22 cellular contexts compared by ENCODE assay signal in genomic region chr21:27646691-27647090, GRCh38.
A peak's percentile ranks its signal among the peaks of the same experiment; 100 is the strongest.
DNase-seq lines count a peak whose midpoint lies in the region; ATAC-seq, FAIRE-seq and TF ChIP-seq lines count a peak whose summit lies in the region.
"Had no signal": no experiment of that assay in that cellular context is flagged by ENCODE, and none has a peak within 500 bp of the region (broad histone marks: within the 10 kb centered on the region; RNA-seq: fewer than 3 reads in every experiment).

No MANE protein-coding gene starts in this region.

- H3K36me3 ChIP-seq in RWPE2 (ENCODE audit: low read depth) = no peaks in the 10 kb centered on the region
- H3K36me3 ChIP-seq in endothelial cell of umbilical vein (ENCODE audit: control insufficient read depth in 2 of 2, extremely low read depth in 1 of 2, insufficient read depth in 2 of 2, low read length in 2 of 2) = no peaks in the 10 kb centered on the region
- no peaks in the 10 kb centered on the region for H3K36me3 ChIP-seq in MG63
- H3K36me3 ChIP-seq: BLaER1 treated with 17β-estradiol and CSF1 and Interleukin-3, amounts not matched to agents 10 nM and 100 nM; SJCRH30 had no signal

- no peak overlapping the region for H3K4me3 Mint-ChIP-seq in activated CD8-positive, alpha-beta T cell treated with anti-CD3 and anti-CD28 coated beads, Interleukin-2, amount 10 ng/mL, durations not matched to agents 7 days and 5 days
- H3K4me3 Mint-ChIP-seq: CD4-positive, alpha-beta memory T cell; GM23338 had no signal

- peak overlapping the region; percentile 68 for H3K27ac ChIP-seq in RWPE2 (ENCODE audit: poor library complexity, severe bottlenecking)
- peak overlapping the region; percentile 91 for H3K27ac ChIP-seq in endothelial cell of umbilical vein (ENCODE audit: insufficient read depth, low read depth, low read length)
- H3K27ac ChIP-seq in dorsolateral prefrontal cortex = no peak overlapping the region
- H3K27ac ChIP-seq: BLaER1 treated with 17β-estradiol and CSF1 and Interleukin-3, amounts not matched to agents 10 nM and 100 nM; SJCRH30 had no signal

- POLR2A ChIA-PET in endothelial cell of umbilical vein (lab: Charles Lee) = no interaction called here
- POLR2A ChIA-PET in activated CD8-positive, alpha-beta T cell treated with anti-CD3 and anti-CD28 coated beads, Interleukin-2, amount 10 ng/mL, durations not matched to agents 7 days and 5 days (lab: Charles Lee) = no interaction called here

- H3K4me1 ChIP-seq in RWPE2 (ENCODE audit: insufficient read depth, poor library complexity, severe bottlenecking) (peaks cover 34% of the 10 kb centered on the region), endothelial cell of umbilical vein (ENCODE audit: control insufficient read depth, extremely low read depth, insufficient read depth, low read length) (peaks cover 34% of the 10 kb centered on the region)
- H3K4me1 ChIP-seq: BLaER1 treated with 17β-estradiol and CSF1 and Interleukin-3, amounts not matched to agents 10 nM and 100 nM; Caco-2 had no signal

- H3K27ac Mint-ChIP-seq in activated CD8-positive, alpha-beta T cell treated with anti-CD3 and anti-CD28 coated beads, Interleukin-2, amount 10 ng/mL, durations not matched to agents 7 days and 5 days = no peak overlapping the region
- H3K27ac Mint-ChIP-seq: CD4-positive, alpha-beta memory T cell; GM23338 had no signal

- H3K9ac ChIP-seq in endothelial cell of umbilical vein (replicated peaks; ENCODE audit: extremely low read depth, insufficient read depth, low read length) = no peak overlapping the region
- H3K9ac ChIP-seq: BLaER1 treated with 17β-estradiol and CSF1 and Interleukin-3, amounts not matched to agents 10 nM and 100 nM had no signal

- no peaks in the 10 kb centered on the region for H3K9me1 ChIP-seq in endothelial cell of umbilical vein (replicated peaks; ENCODE audit: control insufficient read depth, extremely low read depth, insufficient read depth, low read length)

- no peak overlapping the region for H2AFZ ChIP-seq in endothelial cell of umbilical vein (ENCODE audit: low read depth, low read length)
- H2AFZ ChIP-seq: GM23338 had no signal

- CTCF ChIA-PET in endothelial cell of umbilical vein (lab: Charles Lee) = no interaction called here
- CTCF ChIA-PET in activated CD8-positive, alpha-beta T cell treated with anti-CD3 and anti-CD28 coated beads, Interleukin-2, amount 10 ng/mL, durations not matched to agents 7 days and 5 days (lab: Charles Lee) = no interaction called here

- DNase-seq in RWPE2 (ENCODE audit: low spot score) (no peak), endothelial cell of umbilical vein (ENCODE audit: low read depth, low spot score) (no peak), kidney tubule cell (ENCODE audit: low spot score) (peak; percentile 10), SHP77 treated with DMSO at 0.1 percent for 48 hours (lab: John Stamatoyannopoulos, UW) (no peak), MG63 (no peak), dorsolateral prefrontal cortex (no peak)
- no peak for DNase-seq in activated CD8-positive, alpha-beta T cell treated with anti-CD3 and anti-CD28 coated beads, Interleukin-2, amount 10 ng/mL, durations not matched to agents 7 days and 5 days
- DNase-seq: Caco-2; CD4-positive, alpha-beta memory T cell; DMS 273 treated with DMSO at 0.1 percent for 48 hours; DMS79 treated with DMSO at 0.1 percent for 48 hours; KG1; MV-4-11; NCI-H1105 treated with DMSO at 0.1 percent for 48 hours; NCI-H2029 treated with DMSO at 0.1 percent for 48 hours; NCI-H524 treated with DMSO at 0.1 percent for 48 hours; NCI-H82; SJCRH30 had no signal

- no peaks in the 10 kb centered on the region for H3K27me3 ChIP-seq in RWPE2 (ENCODE audit: insufficient read depth, poor library complexity, severe bottlenecking)
- H3K27me3 ChIP-seq in endothelial cell of umbilical vein (ENCODE audit: control insufficient read depth in 2 of 2, insufficient read depth in 2 of 2, low read length in 2 of 2) = no peaks in the 10 kb centered on the region
- no peaks in the 10 kb centered on the region for H3K27me3 ChIP-seq in MG63
- no peaks in the 10 kb centered on the region for H3K27me3 ChIP-seq in dorsolateral prefrontal cortex
- H3K27me3 ChIP-seq: BLaER1 treated with 17β-estradiol and CSF1 and Interleukin-3, amounts not matched to agents 10 nM and 100 nM; SJCRH30 had no signal

- H3K27me3 Mint-ChIP-seq in activated CD8-positive, alpha-beta T cell treated with anti-CD3 and anti-CD28 coated beads, Interleukin-2, amount 10 ng/mL, durations not matched to agents 7 days and 5 days (ENCODE audit: low read depth) = no peaks in the 10 kb centered on the region
- H3K27me3 Mint-ChIP-seq: CD4-positive, alpha-beta memory T cell had no signal

- TF ChIP-seq POLR2A in endothelial cell of umbilical vein (IDR thresholded peaks at IDR 0.05; ENCODE audit: low read depth, low read length) = no peak

- TF ChIP-seq CTCF in RWPE2 (IDR thresholded peaks at IDR 0.05; ENCODE audit: poor library complexity, severe bottlenecking) (no peak), endothelial cell of umbilical vein (IDR thresholded peaks at IDR 0.05; ENCODE audit: extremely low read depth in 1 of 2, insufficient read depth in 1 of 2, low read depth in 1 of 2, low read length in 2 of 2) (no peak), dorsolateral prefrontal cortex (IDR thresholded peaks at IDR 0.05 in 54 of 56, conservative IDR thresholded peaks at IDR 0.05 in 2 of 56; ENCODE audit: low read depth in 1 of 56, partially characterized antibody in 56 of 56) (no peak)

- H3K79me2 ChIP-seq in endothelial cell of umbilical vein (ENCODE audit: control insufficient read depth, insufficient read depth, low read length) = no peaks in the 10 kb centered on the region

- H3K9me3 ChIP-seq in RWPE2 (ENCODE audit: severe bottlenecking) (no peaks in the 10 kb centered on the region), endothelial cell of umbilical vein (replicated peaks; ENCODE audit: control insufficient read depth, insufficient read depth, low read length) (no peaks in the 10 kb centered on the region), MG63 (no peaks in the 10 kb centered on the region)
- H3K9me3 ChIP-seq: Caco-2, SJCRH30 had no signal

- no peaks in the 10 kb centered on the region for H3K9me3 Mint-ChIP-seq in activated CD8-positive, alpha-beta T cell treated with anti-CD3 and anti-CD28 coated beads, Interleukin-2, amount 10 ng/mL, durations not matched to agents 7 days and 5 days (ENCODE audit: insufficient read depth)
- H3K9me3 Mint-ChIP-seq: GM23338 had no signal

- no peaks in the 10 kb centered on the region for H3K36me3 Mint-ChIP-seq in activated CD8-positive, alpha-beta T cell treated with anti-CD3 and anti-CD28 coated beads, Interleukin-2, amount 10 ng/mL, durations not matched to agents 7 days and 5 days (ENCODE audit: low read depth)
- H3K36me3 Mint-ChIP-seq: CD4-positive, alpha-beta memory T cell had no signal

- intact Hi-C loops in endothelial cell of umbilical vein (cut with micrococcal nuclease) (loop anchor here (5.0 to 10.0 kb wide), 2 partner anchors 129 to 878 kb away; no protein-coding TSS in a partner anchor), dorsolateral prefrontal cortex (cut with DNase I) (no loop called here)

- H3K4me1 Mint-ChIP-seq in activated CD8-positive, alpha-beta T cell treated with anti-CD3 and anti-CD28 coated beads, Interleukin-2, amount 10 ng/mL, durations not matched to agents 7 days and 5 days (ENCODE audit: low read depth) = no peaks in the 10 kb centered on the region
- H3K4me1 Mint-ChIP-seq: CD4-positive, alpha-beta memory T cell; GM23338 had no signal

- no peak for FAIRE-seq in endothelial cell of umbilical vein (lab: Jason Lieb, UNC)
- FAIRE-seq: GM12878 had no signal

- H3K4me3 ChIP-seq in RWPE2 (ENCODE audit: severe bottlenecking) (no peak overlapping the region), endothelial cell of umbilical vein (replicated peaks in 1 of 3; ENCODE audit: insufficient read depth in 1 of 3, low read depth in 1 of 3, low read length in 3 of 3) (no peak overlapping the region), MG63 (no peak overlapping the region), dorsolateral prefrontal cortex (no peak overlapping the region)
- H3K4me3 ChIP-seq: BLaER1 treated with 17β-estradiol and CSF1 and Interleukin-3, amounts not matched to agents 10 nM and 100 nM; GM12878; GM23338; SJCRH30 had no signal

- dilution Hi-C loops in endothelial cell of umbilical vein (cut with MboI; ENCODE audit: extremely low pct_ligation_motif_present, low sequenced_read_pairs) = no loop called here

- no TSS peak for BruUV-seq in endothelial cell of umbilical vein (replicated peaks; lab: Mats Ljungman, UMichigan)

- H4K20me1 ChIP-seq in endothelial cell of umbilical vein (replicated peaks; ENCODE audit: control insufficient read depth, extremely low read depth, insufficient read depth, low read length) = no peaks in the 10 kb centered on the region
- H4K20me1 ChIP-seq: BLaER1 treated with 17β-estradiol and CSF1 and Interleukin-3, amounts not matched to agents 10 nM and 100 nM had no signal

- ATAC-seq in RWPE2 (ENCODE audit: low read depth) = no peak
- no peak for ATAC-seq in activated CD8-positive, alpha-beta T cell treated with anti-CD3 and anti-CD28 coated beads, Interleukin-2, amount 10 ng/mL, durations not matched to agents 7 days and 5 days
- ATAC-seq: GM12878, GM23338, Panc1 had no signal

- H3K4me2 ChIP-seq in endothelial cell of umbilical vein (ENCODE audit: insufficient read depth, low read length) = no peak overlapping the region
- H3K4me2 ChIP-seq: BLaER1 treated with 17β-estradiol and CSF1 and Interleukin-3, amounts not matched to agents 10 nM and 100 nM; GM23338 had no signal

TF ChIP-seq in endothelial cell of umbilical vein, 7 proteins besides CTCF, POLR2A, EP300 and RAD21:
- no peak for TF ChIP-seq JUN (IDR thresholded peaks at IDR 0.05; ENCODE audit: borderline replicate concordance, insufficient read depth, insufficient read length, low read depth)
- TF ChIP-seq, protein P1, sequence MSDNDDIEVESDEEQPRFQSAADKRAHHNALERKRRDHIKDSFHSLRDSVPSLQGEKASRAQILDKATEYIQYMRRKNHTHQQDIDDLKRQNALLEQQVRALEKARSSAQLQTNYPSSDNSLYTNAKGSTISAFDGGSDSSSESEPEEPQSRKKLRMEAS (IDR thresholded peaks at IDR 0.05; ENCODE audit: insufficient read depth, insufficient read length) = no peak
- no peak for TF ChIP-seq GATA2 (IDR thresholded peaks at IDR 0.05; ENCODE audit: insufficient read depth, insufficient read length, low read depth, low read length)
- no peak for TF ChIP-seq POLR2AphosphoS5 (IDR thresholded peaks at IDR 0.05; ENCODE audit: insufficient read depth, low read depth, low read length)
- TF ChIP-seq FOS (IDR thresholded peaks at IDR 0.05; ENCODE audit: borderline replicate concordance, insufficient read depth, low read length) = no peak
- TF ChIP-seq EZH2 (IDR thresholded peaks at IDR 0.05; ENCODE audit: borderline replicate concordance, low read depth, low read length, severe bottlenecking) = no peak
- TF ChIP-seq MYC (IDR thresholded peaks at IDR 0.05; ENCODE audit: low read depth, low read length) = no peak

Comparison
In these comparisons a context has a peak if more than half of its experiments do, and no peak if none do; other contexts are left out.
1. H3K27ac ChIP-seq: peak in RWPE2 (single experiment) and endothelial cell of umbilical vein (single experiment); none in dorsolateral prefrontal cortex (0 of 59).